In the genomic region with DNA sequence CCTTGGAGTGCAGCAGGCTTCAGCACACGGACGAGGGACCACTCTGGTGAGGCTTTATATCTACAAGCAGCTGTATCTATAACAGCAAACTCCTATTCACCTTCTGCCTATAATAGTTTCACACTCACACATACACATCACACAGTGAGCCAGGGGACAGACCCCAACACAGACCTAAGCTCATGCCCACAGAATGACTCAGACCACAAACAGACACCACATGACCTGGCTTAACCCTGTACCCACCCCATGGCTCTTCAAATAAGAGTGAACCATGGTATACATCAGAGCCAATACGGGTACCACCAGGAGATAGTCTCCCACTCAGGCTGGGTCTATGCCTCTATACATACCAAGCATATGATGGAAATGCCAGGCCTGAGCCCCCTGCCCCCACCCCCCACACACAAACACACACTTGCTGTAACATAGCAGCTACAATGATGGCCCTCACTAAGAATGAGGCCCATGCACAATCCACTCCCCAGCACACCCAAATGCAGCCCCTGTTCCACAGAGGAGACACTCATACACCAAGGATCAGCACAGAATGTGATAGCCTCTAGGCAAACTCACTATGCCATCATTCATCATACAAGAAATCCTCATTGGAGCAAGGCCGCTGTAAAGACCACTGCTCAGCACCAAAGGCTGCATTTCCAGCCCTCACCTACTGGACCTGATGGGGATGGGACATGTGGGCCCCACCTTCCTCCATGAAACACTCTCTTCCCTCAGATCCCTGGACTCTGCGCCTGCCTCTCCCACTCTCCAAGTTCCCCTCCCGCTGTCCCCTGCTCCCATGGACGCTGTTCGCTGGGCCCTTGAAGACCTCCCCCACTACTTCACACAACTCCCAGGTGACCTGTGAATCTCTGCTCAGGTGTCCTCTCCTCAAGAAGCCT, we compare ENCODE assay signal across 16 cellular contexts.
DNase-seq lines count a peak whose midpoint lies in the region; ATAC-seq and TF ChIP-seq lines count a peak whose summit lies in the region.
"Had no signal": no experiment of that assay in that cellular context is flagged by ENCODE, and none has a peak within 500 bp of the region (broad histone marks: within the 10 kb centered on the region; RNA-seq: fewer than 3 reads in every experiment).

No MANE protein-coding gene starts in this region.

- H3K36me3 ChIP-seq in aorta (ENCODE audit: control insufficient read depth in 1 of 2, insufficient read depth in 2 of 2, low read length in 1 of 2), result no peaks in the 10 kb centered on the region
- H3K36me3 ChIP-seq: BLaER1 treated with 17β-estradiol and CSF1 and Interleukin-3, amounts not matched to agents 10 nM and 100 nM; Peyer's patch; transverse colon had no signal

- POLR2A ChIA-PET in activated naive CD8-positive, alpha-beta T cell treated with anti-CD3 and anti-CD28 coated beads, Interleukin-2, amount 10 ng/mL, durations not matched to agents 7 days and 5 days (lab: Charles Lee), result no interaction called here

- no peak overlapping the region for H3K27ac ChIP-seq in aorta (ENCODE audit: low read depth in 1 of 2, low read length in 2 of 2)
- H3K27ac ChIP-seq: BLaER1 treated with 17β-estradiol and CSF1 and Interleukin-3, amounts not matched to agents 10 nM and 100 nM; KMS-11; Peyer's patch; transverse colon had no signal

- peak; percentile 45 for ATAC-seq in GM18511 (IDR thresholded peaks at IDR 0.05; ENCODE audit: unreplicated experiment)
- ATAC-seq in HG02798 (IDR thresholded peaks at IDR 0.05; ENCODE audit: poor library complexity, unreplicated experiment), result peak; percentile 39
- ATAC-seq in activated naive CD8-positive, alpha-beta T cell treated with anti-CD3 and anti-CD28 coated beads, Interleukin-2, amount 10 ng/mL, durations not matched to agents 7 days and 5 days (ENCODE audit: low read depth), result peak; percentile 39
- no peak for ATAC-seq in HG03097 (IDR thresholded peaks at IDR 0.05; ENCODE audit: low FRiP score, unreplicated experiment)
- ATAC-seq in aorta (ENCODE audit: low FRiP score), result no peak
- ATAC-seq: left lobe of liver had no signal

- H3K4me3 ChIP-seq in aorta (ENCODE audit: low read length in 2 of 2), result no peak overlapping the region
- H3K4me3 ChIP-seq: BLaER1 treated with 17β-estradiol and CSF1 and Interleukin-3, amounts not matched to agents 10 nM and 100 nM; Peyer's patch; transverse colon had no signal

- no peak overlapping the region for H3K4me3 Mint-ChIP-seq in activated naive CD8-positive, alpha-beta T cell treated with anti-CD3 and anti-CD28 coated beads, Interleukin-2, amount 10 ng/mL, durations not matched to agents 7 days and 5 days
- H3K4me3 Mint-ChIP-seq in HFFc6, result no peak overlapping the region
- H3K4me3 Mint-ChIP-seq: dendritic cell treated with granulocyte-macrophage colony-stimulating factor and Interleukin-4, amounts not matched to agents 40 ng/mL and 50 ng/mL, for 4 days had no signal

- no peak overlapping the region for H3K27ac Mint-ChIP-seq in activated naive CD8-positive, alpha-beta T cell treated with anti-CD3 and anti-CD28 coated beads, Interleukin-2, amount 10 ng/mL, durations not matched to agents 7 days and 5 days
- no peak overlapping the region for H3K27ac Mint-ChIP-seq in HFFc6
- H3K27ac Mint-ChIP-seq: dendritic cell treated with granulocyte-macrophage colony-stimulating factor and Interleukin-4, amounts not matched to agents 40 ng/mL and 50 ng/mL, for 4 days had no signal

- no peaks in the 10 kb centered on the region for H3K4me1 Mint-ChIP-seq in activated naive CD8-positive, alpha-beta T cell treated with anti-CD3 and anti-CD28 coated beads, Interleukin-2, amount 10 ng/mL, durations not matched to agents 7 days and 5 days
- peaks cover 17% of the 10 kb centered on the region for H3K4me1 Mint-ChIP-seq in HFFc6 (ENCODE audit: low read depth)

- H3K27me3 Mint-ChIP-seq in activated naive CD8-positive, alpha-beta T cell treated with anti-CD3 and anti-CD28 coated beads, Interleukin-2, amount 10 ng/mL, durations not matched to agents 7 days and 5 days, result no peaks in the 10 kb centered on the region
- no peaks in the 10 kb centered on the region; the same call in 1 of the 2 replicates for H3K27me3 Mint-ChIP-seq in HFFc6 (ENCODE audit: insufficient read depth)
- H3K27me3 Mint-ChIP-seq: dendritic cell treated with granulocyte-macrophage colony-stimulating factor and Interleukin-4, amounts not matched to agents 40 ng/mL and 50 ng/mL, for 4 days had no signal

- no peaks in the 10 kb centered on the region for H3K9me3 Mint-ChIP-seq in activated naive CD8-positive, alpha-beta T cell treated with anti-CD3 and anti-CD28 coated beads, Interleukin-2, amount 10 ng/mL, durations not matched to agents 7 days and 5 days
- H3K9me3 Mint-ChIP-seq in HFFc6, result no peaks in the 10 kb centered on the region
- H3K9me3 Mint-ChIP-seq: dendritic cell treated with granulocyte-macrophage colony-stimulating factor and Interleukin-4, amounts not matched to agents 40 ng/mL and 50 ng/mL, for 4 days had no signal

- intact Hi-C loops in aorta (cut with DNase I), result no loop called here

- DNase-seq in activated naive CD8-positive, alpha-beta T cell treated with anti-CD3 and anti-CD28 coated beads, Interleukin-2, amount 10 ng/mL, durations not matched to agents 7 days and 5 days, result no peak
- DNase-seq in renal cortical epithelial cell (ENCODE audit: low read depth) (peak; percentile 46), NCI-H510A (lab: John Stamatoyannopoulos, UW) (no peak), aorta (no peak), HFFc6 (no peak)
- DNase-seq: activated CD4-positive, alpha-beta T cell treated with anti-CD3 and anti-CD28 coated beads for 4 hours; NCI-H1694 treated with DMSO at 0.1 percent for 48 hours; Peyer's patch; transverse colon had no signal

- no peaks in the 10 kb centered on the region for H3K4me1 ChIP-seq in aorta (ENCODE audit: control insufficient read depth in 1 of 2, insufficient read depth in 2 of 2, low read length in 2 of 2)
- H3K4me1 ChIP-seq: Peyer's patch, transverse colon had no signal

- WGBS in aorta, 2 donors, result 87 to 93% methylated on average over 8 of the region's 8 CpGs

- no peaks in the 10 kb centered on the region for H3K36me3 Mint-ChIP-seq in activated naive CD8-positive, alpha-beta T cell treated with anti-CD3 and anti-CD28 coated beads, Interleukin-2, amount 10 ng/mL, durations not matched to agents 7 days and 5 days
- H3K36me3 Mint-ChIP-seq in HFFc6 (ENCODE audit: low read depth), result no peaks in the 10 kb centered on the region

- TF ChIP-seq CTCF in HFFc6 (IDR thresholded peaks at IDR 0.05), result no peak

- H3K9me3 ChIP-seq in aorta (ENCODE audit: control insufficient read depth, low read length), result no peaks in the 10 kb centered on the region
- H3K9me3 ChIP-seq: BLaER1 treated with 17β-estradiol and CSF1 and Interleukin-3, amounts not matched to agents 10 nM and 100 nM; Peyer's patch; transverse colon had no signal

- H3K27me3 ChIP-seq in aorta (ENCODE audit: control insufficient read depth in 1 of 2, insufficient read depth in 2 of 2, low read length in 1 of 2), result no peaks in the 10 kb centered on the region
- H3K27me3 ChIP-seq: BLaER1 treated with 17β-estradiol and CSF1 and Interleukin-3, amounts not matched to agents 10 nM and 100 nM; Peyer's patch; transverse colon had no signal

Comparison
In these comparisons a context has a peak if more than half of its experiments do, and no peak if none do; other contexts are left out.
1. ATAC-seq: peak in GM18511 (single experiment), HG02798 (single experiment) and activated naive CD8-positive, alpha-beta T cell treated with anti-CD3 and anti-CD28 coated beads, Interleukin-2, amount 10 ng/mL, durations not matched to agents 7 days and 5 days (single experiment); none in HG03097 (single experiment) and aorta (single experiment).